Comparison of ENCODE assay signal across 23 cellular contexts in genomic region chr7:48144291-48144768, GRCh38. TPM values are rescaled to one million over a fixed set of nuclear protein-coding genes. Genes with fewer than 3 reads are reported as not detected.
DNase-seq lines count a peak whose midpoint lies in the region; ATAC-seq and TF ChIP-seq lines count a peak whose summit lies in the region.
"Had no signal": no experiment of that assay in that cellular context is flagged by ENCODE, and none has a peak within 500 bp of the region (broad histone marks: within the 10 kb centered on the region; RNA-seq: fewer than 3 reads in every experiment).

No MANE protein-coding gene starts in this region.

- H3K36me3 Mint-ChIP-seq in Calu3 (ENCODE audit: insufficient read depth, unreplicated experiment), result no peaks in the 10 kb centered on the region
- H3K36me3 Mint-ChIP-seq in nephron progenitor cell (ENCODE audit: low read depth), result peaks cover 19% of the 10 kb centered on the region
- peaks cover 0 to 38% (median 32%) of the 10 kb centered on the region in 3 experiments; a peak in 6 of 7 replicates for H3K36me3 Mint-ChIP-seq in H9 (ENCODE audit: insufficient read depth in 1 of 3, low read depth in 3 of 3)
- H3K36me3 Mint-ChIP-seq: CD4-positive, CD25-positive, alpha-beta regulatory T cell had no signal

- H4K20me1 ChIP-seq in PC-9 (ENCODE audit: insufficient read depth) (no peaks in the 10 kb centered on the region), H9 (ENCODE audit: control insufficient read depth, insufficient read depth, insufficient read length) (no peaks in the 10 kb centered on the region)

- BruUV-seq in Calu3 (replicated peaks; lab: Mats Ljungman, UMichigan) (no TSS peak), PC-9 (replicated peaks; lab: Mats Ljungman, UMichigan) (no TSS peak)

- no peak for TF ChIP-seq CTCF in Calu3 (IDR thresholded peaks at IDR 0.05; ENCODE audit: unreplicated experiment)
- no peak for TF ChIP-seq CTCF in PC-9 (conservative IDR thresholded peaks at IDR 0.05)
- TF ChIP-seq CTCF in nephron progenitor cell (IDR thresholded peaks at IDR 0.05), result no peak
- no peak for TF ChIP-seq CTCF in H9 (conservative IDR thresholded peaks at IDR 0.05)

- H4K8ac ChIP-seq in H9 (replicated peaks; ENCODE audit: insufficient read length, low read depth, low read length), result no peak overlapping the region

- no peak overlapping the region for H3K23ac ChIP-seq in H9 (ENCODE audit: insufficient read length, low read depth, low read length)

- H3K18ac ChIP-seq in H9 (ENCODE audit: insufficient read length, low read depth, low read length), result no peak overlapping the region

- H2BK120ac ChIP-seq in H9 (ENCODE audit: low read depth, low read length, poor library complexity, severe bottlenecking), result no peak overlapping the region

- H3K27me3 ChIP-seq in PC-9 (ENCODE audit: insufficient read depth, low read depth), result peaks cover 14% of the 10 kb centered on the region; the same call in 1 of the 2 replicates
- no peaks in the 10 kb centered on the region for H3K27me3 ChIP-seq in H9 (ENCODE audit: insufficient read depth, low read length)
- H3K27me3 ChIP-seq: thyroid gland had no signal

- no CpG with 5 or more reads among the region's 4 CpGs for WGBS in H9 (ENCODE audit: extremely low coverage, insufficient read length, low lambda C conversion rate)

- H3K56ac ChIP-seq in H9 (ENCODE audit: insufficient read length, low read depth, low read length), result no peak overlapping the region

- no peak overlapping the region for H2BK20ac ChIP-seq in H9 (ENCODE audit: low read depth, low read length, poor library complexity, severe bottlenecking)

- no peak overlapping the region for H3K4me3 ChIP-seq in PC-9
- H3K4me3 ChIP-seq: dorsolateral prefrontal cortex, skin epidermis, thyroid gland had no signal

- H3K9me2 ChIP-seq in PC-9 (ENCODE audit: insufficient read depth), result no peaks in the 10 kb centered on the region

- H3K79me1 ChIP-seq in H9 (ENCODE audit: insufficient read depth, low read depth, low read length, poor library complexity, severe bottlenecking), result no peaks in the 10 kb centered on the region

- H4K91ac ChIP-seq in H9 (ENCODE audit: insufficient read length, low read depth, low read length), result no peak overlapping the region

- ATAC-seq in GM21528 (IDR thresholded peaks at IDR 0.05; ENCODE audit: low FRiP score, unreplicated experiment), result no peak
- ATAC-seq: activated CD8-positive, alpha-beta T cell treated with anti-CD3 and anti-CD28 coated beads for 36 hours; naive thymus-derived CD8-positive, alpha-beta T cell; SK-N-SH treated with all-trans-retinoic acid at 6 μM for 48 hours had no signal

- no peak overlapping the region for H3K9ac ChIP-seq in H9 (ENCODE audit: extremely low read depth, insufficient read length, low read length)

- peaks cover 11% of the 10 kb centered on the region for H3K9me3 ChIP-seq in PC-9 (ENCODE audit: insufficient read depth, low read depth)
- H3K9me3 ChIP-seq in H9 (ENCODE audit: control insufficient read depth, low read depth, low read length), result peaks cover 4% of the 10 kb centered on the region
- H3K9me3 ChIP-seq: thyroid gland had no signal

- H3K79me2 ChIP-seq in PC-9 (ENCODE audit: low read depth) (no peaks in the 10 kb centered on the region), H9 (ENCODE audit: insufficient read depth, low read length) (no peaks in the 10 kb centered on the region)

- H2AK5ac ChIP-seq in H9 (ENCODE audit: insufficient read length, low read length), result no peak overlapping the region

- DNase-seq in Calu3, result peak; percentile 48
- peak; percentile 51 to 92 for DNase-seq in PC-9
- peak; percentile 31 to 45 for DNase-seq in dermis microvascular lymphatic vessel endothelial cell (ENCODE audit: low read depth in 2 of 2)
- no peak for DNase-seq in nephron progenitor cell
- DNase-seq in H9, result no peak
- no peak for DNase-seq in ecto neural progenitor cell (ENCODE audit: low spot score)
- DNase-seq in NCI-H510A treated with DMSO at 0.1 percent for 48 hours (lab: John Stamatoyannopoulos, UW), result no peak
- DNase-seq: activated CD8-positive, alpha-beta T cell treated with anti-CD3 and anti-CD28 coated beads for 36 hours; activated naive CD4-positive, alpha-beta T cell treated with Interleukin-2 at 50 U/mL for 16 hours; activated T-cell treated with anti-CD3 and anti-CD28 coated beads, Interleukin-2, amount 50 U/mL, for 24 hours; amniotic stem cell; CD4-positive, CD25-positive, alpha-beta regulatory T cell; DMS79; dorsolateral prefrontal cortex; H7; kidney; naive thymus-derived CD8-positive, alpha-beta T cell; NCI-H526 treated with DMSO at 0.1 percent for 48 hours; stimulated activated naive CD4-positive, alpha-beta T cell; thyroid gland had no signal

- no peak overlapping the region for H2BK5ac ChIP-seq in H9 (ENCODE audit: insufficient read length, low read length)

- H3F3A ChIP-seq in PC-9 (ENCODE audit: insufficient read depth, low read depth), result peaks cover 25% of the 10 kb centered on the region

- H3K4me1 Mint-ChIP-seq in Calu3 (ENCODE audit: low read depth, unreplicated experiment) (peaks cover 71% of the 10 kb centered on the region), nephron progenitor cell (peaks cover 34% of the 10 kb centered on the region), H9 (peaks cover 40 to 76% of the 10 kb centered on the region in 2 experiments)

- H3T11ph ChIP-seq in H9 (ENCODE audit: low read length), result no peak overlapping the region

- H2AFZ ChIP-seq in PC-9 (no peak overlapping the region), H9 (ENCODE audit: low read length) (no peak overlapping the region)

- H4K5ac ChIP-seq in H9 (ENCODE audit: insufficient read length, low read depth, low read length), result no peak overlapping the region

- H3K23me2 ChIP-seq in H9 (ENCODE audit: insufficient read length, low read depth, low read length, poor library complexity, severe bottlenecking), result no peaks in the 10 kb centered on the region

- POLR2A ChIA-PET in PC-9 (lab: Charles Lee; ENCODE audit: unreplicated experiment), result interaction anchor here (0.6 kb wide), 1 partner anchor 55 kb away, joined by 4 read pairs; no protein-coding TSS in a partner anchor

- no peak overlapping the region for H3K27ac Mint-ChIP-seq in Calu3 (ENCODE audit: unreplicated experiment)
- peak overlapping the region; percentile 78 for H3K27ac Mint-ChIP-seq in nephron progenitor cell
- 0 out of 7 replicates have a peak overlapping the region, but pooled peaks of 1 of the 3 experiments have one; percentile 7 for H3K27ac Mint-ChIP-seq in H9
- H3K27ac Mint-ChIP-seq: activated CD8-positive, alpha-beta T cell treated with anti-CD3 and anti-CD28 coated beads for 36 hours; activated T-cell treated with anti-CD3 and anti-CD28 coated beads, Interleukin-2, amount 50 U/mL, for 24 hours; CD4-positive, CD25-positive, alpha-beta regulatory T cell; naive thymus-derived CD8-positive, alpha-beta T cell had no signal

- H3K4me3 Mint-ChIP-seq in Calu3 (ENCODE audit: low read depth, unreplicated experiment) (no peak overlapping the region), nephron progenitor cell (no peak overlapping the region), H9 (no peak overlapping the region)
- H3K4me3 Mint-ChIP-seq: activated CD8-positive, alpha-beta T cell treated with anti-CD3 and anti-CD28 coated beads for 36 hours; activated T-cell treated with anti-CD3 and anti-CD28 coated beads, Interleukin-2, amount 50 U/mL, for 24 hours; CD4-positive, CD25-positive, alpha-beta regulatory T cell; naive thymus-derived CD8-positive, alpha-beta T cell had no signal

- H3K14ac ChIP-seq in H9 (ENCODE audit: insufficient read depth, low read length), result no peak overlapping the region

- H2BK15ac ChIP-seq in H9 (ENCODE audit: low read depth, low read length), result no peak overlapping the region

- H3K27me3 Mint-ChIP-seq in Calu3 (ENCODE audit: unreplicated experiment), result no peaks in the 10 kb centered on the region
- H3K27me3 Mint-ChIP-seq in nephron progenitor cell (ENCODE audit: low read depth, poor library complexity), result peaks cover 2% of the 10 kb centered on the region
- H3K27me3 Mint-ChIP-seq in H9 (ENCODE audit: low read depth), result no peaks in the 10 kb centered on the region

- CTCF ChIA-PET in Calu3 (lab: Charles Lee), result interaction anchor here (0.7 to 1.4 kb wide), 4 partner anchors 12 to 199 kb away, joined by 3 to 5 read pairs (median 4); no protein-coding TSS in a partner anchor
- CTCF ChIA-PET in PC-9 (lab: Charles Lee), result interaction anchor here (0.8 kb wide), 1 partner anchor 11 kb away, joined by 3 read pairs; no protein-coding TSS in a partner anchor

- H3K9me3 Mint-ChIP-seq in Calu3 (ENCODE audit: low read depth, unreplicated experiment) (no peaks in the 10 kb centered on the region), nephron progenitor cell (peaks cover 60% of the 10 kb centered on the region), H9 (peaks cover 25 to 37% of the 10 kb centered on the region in 2 experiments)
- H3K9me3 Mint-ChIP-seq: activated CD8-positive, alpha-beta T cell treated with anti-CD3 and anti-CD28 coated beads for 36 hours; activated T-cell treated with anti-CD3 and anti-CD28 coated beads, Interleukin-2, amount 50 U/mL, for 24 hours had no signal

- H3K4me1 ChIP-seq in PC-9 (replicated peaks; ENCODE audit: insufficient read depth), result peaks cover 35% of the 10 kb centered on the region
- peaks cover 9% of the 10 kb centered on the region; the same call in 1 of the 2 replicates for H3K4me1 ChIP-seq in H9 (ENCODE audit: insufficient read depth, low read length)
- H3K4me1 ChIP-seq: thyroid gland had no signal

- no peaks in the 10 kb centered on the region for H3K36me3 ChIP-seq in PC-9 (ENCODE audit: low read depth)
- H3K36me3 ChIP-seq: thyroid gland had no signal

- H3K4ac ChIP-seq in H9 (ENCODE audit: low read depth, low read length), result no peak overlapping the region

- no peak overlapping the region for H3K27ac ChIP-seq in PC-9
- no peak overlapping the region for H3K27ac ChIP-seq in H9 (ENCODE audit: insufficient read length, low read depth, low read length)
- H3K27ac ChIP-seq: dorsolateral prefrontal cortex, skin epidermis, thyroid gland had no signal

- H3K4me2 ChIP-seq in PC-9 (peak overlapping the region; percentile 37), H9 (ENCODE audit: insufficient read depth, insufficient read length, low read length) (no peak overlapping the region)

- no peak overlapping the region for H2BK12ac ChIP-seq in H9 (ENCODE audit: insufficient read length, low read depth, low read length)

- intact Hi-C loops in Calu3 (cut with micrococcal nuclease; ENCODE audit: unreplicated experiment) (no loop called here), PC-9 (cut with micrococcal nuclease; ENCODE audit: unreplicated experiment) (loop anchor here (5.0 kb wide), 1 partner anchor 57 kb away; the partner anchor contains the start of gene UPP1)

RNA-seq across cellular contexts. Expression of gene ABCA13, which starts 26.9 kb away (rescaled TPM):
- total RNA-seq in Calu3 (2022), result 9.4 and 12.1 TPM in 2 replicates
- total RNA-seq in PC-9 (2021), result 0.10 and 0.76 TPM in 2 replicates
- not detected in 2 replicates for total RNA-seq in dermis microvascular lymphatic vessel endothelial cell
- total RNA-seq in H9 (2021), result 0.11 TPM in 2 replicates
- total RNA-seq: activated CD8-positive, alpha-beta T cell treated with anti-CD3 and anti-CD28 coated beads for 36 hours; H7; naive thymus-derived CD8-positive, alpha-beta T cell had no signal

RNA-seq across cellular contexts. Expression of gene UPP1, which starts 55.3 kb away (rescaled TPM):
- total RNA-seq in Calu3 (2022) (70.3 and 75.4 TPM in 2 replicates), PC-9 (2021) (119 and 185 TPM in 2 replicates), dermis microvascular lymphatic vessel endothelial cell (8.3 and 9.1 TPM in 2 replicates), H9 (2021) (34.2 and 36.4 TPM in 2 replicates)

Comparison
In these comparisons a context has a peak if more than half of its experiments do, and no peak if none do; other contexts are left out.
1. DNase-seq: peak in Calu3 (single experiment), PC-9 (2 of 2) and dermis microvascular lymphatic vessel endothelial cell (2 of 2); none in nephron progenitor cell (single experiment), H9 (single experiment), ecto neural progenitor cell (single experiment) and NCI-H510A treated with DMSO at 0.1 percent for 48 hours (single experiment).